ENCODE assay signal across 8 cellular contexts in the genomic region with DNA sequence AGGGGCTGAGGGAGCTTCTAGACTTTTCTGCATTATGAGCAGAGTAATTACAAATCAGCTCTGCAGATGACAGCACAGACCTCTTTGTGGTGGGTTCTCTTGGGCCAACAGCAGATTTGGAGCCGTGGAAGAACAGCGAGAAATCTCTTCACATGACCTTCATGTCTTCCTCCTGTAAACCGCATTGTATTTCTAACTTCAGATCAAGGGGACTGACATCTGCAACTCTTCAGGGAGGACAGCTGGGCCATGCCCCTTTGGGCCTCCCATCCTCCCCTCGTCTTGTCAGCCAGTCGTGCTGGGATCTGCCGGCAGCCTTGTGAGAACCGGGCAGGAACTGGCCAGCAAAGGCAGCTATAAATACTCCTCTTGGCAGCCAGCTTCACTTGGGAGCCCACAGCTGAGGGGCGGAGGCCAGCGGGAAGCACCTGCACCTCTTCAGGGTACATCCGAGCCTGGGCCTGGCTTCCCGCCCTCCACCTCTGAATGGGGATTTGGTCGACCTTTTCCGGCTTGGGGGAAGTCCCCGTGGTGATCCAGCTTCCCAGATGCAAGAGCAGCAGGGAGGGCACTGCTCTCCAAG. TPM values are rescaled to one million over a fixed set of nuclear protein-coding genes. Genes with fewer than 3 reads are reported as not detected.
DNase-seq lines count a peak whose midpoint lies in the region; ATAC-seq and TF ChIP-seq lines count a peak whose summit lies in the region.

No MANE protein-coding gene starts in this region.

- peak; percentile 29 for ATAC-seq in HG02763 (IDR thresholded peaks at IDR 0.05; ENCODE audit: unreplicated experiment)
- ATAC-seq in Right ventricle myocardium superior (ENCODE audit: poor library complexity), result peak; percentile 98
- ATAC-seq in HG02623 (IDR thresholded peaks at IDR 0.05; ENCODE audit: unreplicated experiment), result no peak

- H3K4me2 ChIP-seq in OCI-LY1 (ENCODE audit: low read length), result peak overlapping the region; percentile 56

- intact Hi-C loops in Right ventricle myocardium superior (cut with DNase I), result no loop called here

- peak; percentile 38 for DNase-seq in GM10248 (ENCODE audit: extremely low spot score)
- DNase-seq in Right ventricle myocardium superior, result peak; percentile 87
- DNase-seq in skeletal muscle cell (ENCODE audit: low read depth), result peak; percentile 56
- no peak for DNase-seq in medulla oblongata (ENCODE audit: extremely low spot score)
- DNase-seq in Ammon's horn (ENCODE audit: low spot score), result no peak

- TF ChIP-seq CTCF in GM10248 (IDR thresholded peaks at IDR 0.05; ENCODE audit: control extremely low read depth, extremely low read depth, low read depth, missing control alignments) (no peak), OCI-LY1 (IDR thresholded peaks at IDR 0.05; ENCODE audit: low read length) (no peak)

- H4K20me1 ChIP-seq in OCI-LY1 (ENCODE audit: insufficient read depth, low read length), result no peaks in the 10 kb centered on the region

- H3K9me3 ChIP-seq in OCI-LY1 (ENCODE audit: low read length), result no peaks in the 10 kb centered on the region

- peaks cover 7% of the 10 kb centered on the region; the same call in 1 of the 2 replicates for H3F3A ChIP-seq in OCI-LY1 (ENCODE audit: insufficient read depth, low read length)

- H3K27me3 ChIP-seq in OCI-LY1 (ENCODE audit: insufficient read depth, low read length), result no peaks in the 10 kb centered on the region

- no peaks in the 10 kb centered on the region for H3K79me2 ChIP-seq in OCI-LY1 (ENCODE audit: insufficient read depth, low read length)

- H2AFZ ChIP-seq in OCI-LY1 (ENCODE audit: low read length), result no peak overlapping the region

- no peaks in the 10 kb centered on the region for H3K36me3 ChIP-seq in OCI-LY1 (ENCODE audit: insufficient read depth, low read length)

- H3K4me3 ChIP-seq in OCI-LY1 (ENCODE audit: low read depth, low read length, poor library complexity, severe bottlenecking) (peak overlapping the region; percentile 28), skeletal muscle cell (ENCODE audit: low read depth, low read length) (no peak overlapping the region)

- POLR2A ChIA-PET in GM10248 (lab: Yijun Ruan, JAX), result interaction anchor here (0.8 kb wide), 1 partner anchor 10 kb away, joined by 4 read pairs; no protein-coding TSS in a partner anchor

- peak overlapping the region; percentile 54 for H3K9ac ChIP-seq in OCI-LY1 (ENCODE audit: low read length)

- H3K9me2 ChIP-seq in OCI-LY1 (ENCODE audit: low read depth, low read length), result no peaks in the 10 kb centered on the region

- CTCF ChIA-PET in GM10248 (lab: Yijun Ruan, JAX), result interaction anchor here (0.8 to 2.1 kb wide), 8 partner anchors 9 to 335 kb away, joined by 3 to 14 read pairs (median 3); no protein-coding TSS in a partner anchor

- peak overlapping the region; percentile 95 for H3K27ac ChIP-seq in OCI-LY1 (ENCODE audit: low read depth, low read length, poor library complexity, severe bottlenecking)

- peaks cover 83% of the 10 kb centered on the region for H3K4me1 ChIP-seq in OCI-LY1 (ENCODE audit: insufficient read depth, low read length, severe bottlenecking)

RNA-seq across cellular contexts. Expression of a gene that starts 54.8 kb away (rescaled TPM):
- total RNA-seq in Right ventricle myocardium superior, result 0.43 TPM

Comparison
In these comparisons a context has a peak if more than half of its experiments do, and no peak if none do; other contexts are left out.
1. DNase-seq: peak in GM10248 (single experiment), Right ventricle myocardium superior (single experiment) and skeletal muscle cell (single experiment); none in medulla oblongata (single experiment) and Ammon's horn (single experiment).